Comparison of ENCODE assay signal across 1 cellular context in genomic region chr13:40928980-40929379, GRCh38.
TF ChIP-seq lines count a peak whose summit lies in the region.

No MANE protein-coding gene starts in this region.

TF ChIP-seq in GM12878, 131 proteins besides CTCF, POLR2A, EP300 and RAD21 (continued from another document):
- no peak for TF ChIP-seq CUX1 (IDR thresholded peaks at IDR 0.05; ENCODE audit: insufficient replicate concordance, low read depth, low read length)
- TF ChIP-seq BCL11A (IDR thresholded peaks at IDR 0.05; ENCODE audit: low read depth, low read length), result no peak
- no peak for TF ChIP-seq ETV6 (conservative IDR thresholded peaks at IDR 0.05 in 1 of 2, IDR thresholded peaks at IDR 0.05 in 1 of 2; ENCODE audit: borderline replicate concordance in 1 of 2, low read depth in 1 of 2)
- TF ChIP-seq GABPA (IDR thresholded peaks at IDR 0.05; ENCODE audit: low read depth), result no peak
- no peak for TF ChIP-seq SPI1 (IDR thresholded peaks at IDR 0.05; ENCODE audit: borderline replicate concordance, insufficient read depth, low read depth, low read length)
- no peak for TF ChIP-seq SMAD5 (IDR thresholded peaks at IDR 0.05; ENCODE audit: low read depth)
- no peak for TF ChIP-seq MYC (IDR thresholded peaks at IDR 0.05; ENCODE audit: insufficient read depth, insufficient read length, insufficient replicate concordance, low read length, severe bottlenecking)
- no peak for TF ChIP-seq ZZZ3 (IDR thresholded peaks at IDR 0.05; ENCODE audit: control insufficient read depth, insufficient read length, low read depth)
- TF ChIP-seq CEBPB (IDR thresholded peaks at IDR 0.05; ENCODE audit: borderline replicate concordance in 1 of 2, low read depth in 2 of 2, low read length in 2 of 2), result no peak
